15 cellular contexts compared by ENCODE assay signal in the genomic region with DNA sequence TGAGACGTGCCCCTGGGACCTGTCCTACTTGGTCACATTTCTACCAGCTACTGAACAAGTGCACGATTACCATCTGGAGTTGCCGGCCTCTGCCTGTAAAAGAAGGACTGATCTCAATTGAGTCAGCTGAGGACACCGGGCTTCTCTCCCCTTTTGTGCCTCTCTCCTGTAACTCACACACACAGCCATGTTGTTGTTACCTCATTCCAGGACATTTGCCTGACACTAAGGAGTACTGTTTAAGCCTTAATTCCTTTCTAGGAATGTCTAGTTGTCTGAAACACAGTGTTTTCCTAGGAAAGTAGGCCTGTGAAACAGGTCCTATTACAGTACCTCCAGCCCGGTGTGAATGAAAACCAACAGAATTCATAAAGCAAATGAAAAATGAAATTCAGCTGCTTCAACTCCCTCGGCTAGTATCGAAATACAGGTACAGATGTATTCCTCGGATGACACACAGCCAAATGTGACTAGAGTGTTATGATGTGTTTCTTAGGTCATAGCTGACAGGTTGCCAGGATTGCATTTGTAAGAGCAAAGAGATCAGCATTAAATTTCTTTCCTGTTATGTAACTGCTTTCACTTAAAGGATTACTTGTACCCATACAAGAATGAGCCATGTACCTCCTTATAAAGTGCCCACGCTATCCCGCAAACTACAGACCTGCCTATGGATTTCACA.
DNase-seq lines count a peak whose midpoint lies in the region; ATAC-seq, FAIRE-seq and TF ChIP-seq lines count a peak whose summit lies in the region.
"Had no signal": no experiment of that assay in that cellular context is flagged by ENCODE, and none has a peak within 500 bp of the region (broad histone marks: within the 10 kb centered on the region; RNA-seq: fewer than 3 reads in every experiment).

No MANE protein-coding gene starts in this region.

- no peak overlapping the region for H3K9ac ChIP-seq in smooth muscle cell (ENCODE audit: low read depth)

- no peaks in the 10 kb centered on the region for H3F3A ChIP-seq in smooth muscle cell (ENCODE audit: low read depth)

- TF ChIP-seq POLR2A in H54 (IDR thresholded peaks at IDR 0.05; ENCODE audit: low read depth, low read length), result no peak
- TF ChIP-seq POLR2A in gastrocnemius medialis (IDR thresholded peaks at IDR 0.05), result peak; percentile 12 to 53

- WGBS in smooth muscle cell (ENCODE audit: low lambda C conversion rate), result 93% methylated on average over 10 of the region's 10 CpGs

- H3K4me1 ChIP-seq in RWPE2 (ENCODE audit: insufficient read depth, poor library complexity, severe bottlenecking), result peaks cover 10% of the 10 kb centered on the region
- H3K4me1 ChIP-seq in gastrocnemius medialis, result peaks cover 11% of the 10 kb centered on the region in 2 donors
- peaks cover 3% of the 10 kb centered on the region for H3K4me1 ChIP-seq in smooth muscle cell (ENCODE audit: low read depth)
- H3K4me1 ChIP-seq: left lung, Peyer's patch had no signal

- H3K36me3 ChIP-seq in RWPE2 (ENCODE audit: low read depth) (no peaks in the 10 kb centered on the region), gastrocnemius medialis (no peaks in the 10 kb centered on the region), smooth muscle cell (ENCODE audit: low read depth) (no peaks in the 10 kb centered on the region)
- H3K36me3 ChIP-seq: left lung, Peyer's patch had no signal

- TF ChIP-seq CTCF in RWPE2 (IDR thresholded peaks at IDR 0.05; ENCODE audit: poor library complexity, severe bottlenecking) (no peak), fibroblast of mammary gland (conservative IDR thresholded peaks at IDR 0.05; ENCODE audit: control insufficient read depth, insufficient read depth, low read depth, low read length) (no peak), gastrocnemius medialis (IDR thresholded peaks at IDR 0.05 in 4 of 5, conservative IDR thresholded peaks at IDR 0.05 in 1 of 5) (no peak), smooth muscle cell (IDR thresholded peaks at IDR 0.05; ENCODE audit: borderline replicate concordance, insufficient read depth, poor library complexity, severe bottlenecking) (no peak)

- no peak overlapping the region for H3K4me2 ChIP-seq in smooth muscle cell

- peak; percentile 97 for FAIRE-seq in H54 (lab: Jason Lieb, UNC)

- in situ Hi-C loops in gastrocnemius medialis (cut with MboI; ENCODE audit: low sequenced_read_pairs in 4 of 4), result loop anchor here in 1 of 4 donors (10.0 kb wide), 1 partner anchor 176 kb away; no protein-coding TSS in a partner anchor

- no peaks in the 10 kb centered on the region for H3K79me2 ChIP-seq in smooth muscle cell (ENCODE audit: low read depth)

- H3K27me3 ChIP-seq in RWPE2 (ENCODE audit: insufficient read depth, poor library complexity, severe bottlenecking) (no peaks in the 10 kb centered on the region), gastrocnemius medialis (no peaks in the 10 kb centered on the region), smooth muscle cell (ENCODE audit: low read depth) (no peaks in the 10 kb centered on the region)
- H3K27me3 ChIP-seq: left lung, Peyer's patch had no signal

- H3K27ac ChIP-seq in RWPE2 (ENCODE audit: poor library complexity, severe bottlenecking) (peak overlapping the region; percentile 20), gastrocnemius medialis (peak overlapping the region; percentile 65 to 81 (median 70)), smooth muscle cell (ENCODE audit: low read depth) (no peak overlapping the region)
- H3K27ac ChIP-seq: left lung, Peyer's patch had no signal

- peak; percentile 59 for ATAC-seq in RWPE2 (ENCODE audit: low read depth)
- peak; percentile 95 to 98 for ATAC-seq in gastrocnemius medialis
- ATAC-seq: left lung had no signal

- intact Hi-C loops in gastrocnemius medialis (cut with DNase I; ENCODE audit: low total_unique reads), result loop anchor here (1.0 to 5.0 kb wide), 4 partner anchors 20 to 169 kb away; no protein-coding TSS in a partner anchor

- H3K9me3 ChIP-seq in RWPE2 (ENCODE audit: severe bottlenecking), result no peaks in the 10 kb centered on the region
- H3K9me3 ChIP-seq in gastrocnemius medialis, result no peaks in the 10 kb centered on the region
- no peaks in the 10 kb centered on the region for H3K9me3 ChIP-seq in smooth muscle cell (replicated peaks; ENCODE audit: low read depth)
- H3K9me3 ChIP-seq: Peyer's patch had no signal

- no peaks in the 10 kb centered on the region for H4K20me1 ChIP-seq in smooth muscle cell (ENCODE audit: low read depth)

- H3K4me3 ChIP-seq in RWPE2 (ENCODE audit: severe bottlenecking), result no peak overlapping the region
- no peak overlapping the region for H3K4me3 ChIP-seq in fibroblast of mammary gland (ENCODE audit: control insufficient read depth, low read depth, low read length)
- H3K4me3 ChIP-seq in gastrocnemius medialis, result no peak overlapping the region
- no peak overlapping the region for H3K4me3 ChIP-seq in smooth muscle cell
- H3K4me3 ChIP-seq: left lung, Peyer's patch had no signal

- DNase-seq in H54 (ENCODE audit: insufficient read length, low spot score) (no peak), RWPE2 (ENCODE audit: low spot score) (no peak), fibroblast of mammary gland (ENCODE audit: low read depth) (peak; percentile 96), gastrocnemius medialis (peak; percentile 40 to 71), smooth muscle cell (lab: John Stamatoyannopoulos, UW; ENCODE audit: unreplicated experiment) (no peak), NCI-H2081 treated with DMSO at 0.1 percent for 48 hours (lab: John Stamatoyannopoulos, UW) (no peak), 8988T (no peak)
- DNase-seq: activated CD4-positive, alpha-beta memory T cell treated with anti-CD3 and anti-CD28 coated beads, Interleukin-2, amount 10 ng/mL, durations not matched to agents 7 days and 5 days; activated gamma-delta T cell; cortex of kidney; left lung; NCI-H2171 treated with DMSO at 0.1 percent for 48 hours; Peyer's patch; stimulated activated CD8-positive, alpha-beta memory T cell treated with anti-CD3 and anti-CD28 coated beads, Interleukin-4, amount 100 ng/mL, for 48 hours; trophoblast cell had no signal

- H2AFZ ChIP-seq in smooth muscle cell (ENCODE audit: low read depth), result no peak overlapping the region

Comparison
In these comparisons a context has a peak if more than half of its experiments do, and no peak if none do; other contexts are left out.
1. DNase-seq: peak in fibroblast of mammary gland (single experiment) and gastrocnemius medialis (2 of 2); none in H54 (single experiment), RWPE2 (single experiment), smooth muscle cell (single experiment), NCI-H2081 treated with DMSO at 0.1 percent for 48 hours (single experiment) and 8988T (single experiment).